Comparison of ENCODE assay signal across 10 cellular contexts in genomic region chr2:20353597-20353996, GRCh38. TPM values are rescaled to one million over a fixed set of nuclear protein-coding genes. Genes with fewer than 3 reads are reported as not detected.
DNase-seq lines count a peak whose midpoint lies in the region; ATAC-seq and TF ChIP-seq lines count a peak whose summit lies in the region.
"Had no signal": no experiment of that assay in that cellular context is flagged by ENCODE, and none has a peak within 500 bp of the region (broad histone marks: within the 10 kb centered on the region; RNA-seq: fewer than 3 reads in every experiment).

No MANE protein-coding gene starts in this region.

- TF ChIP-seq RAD21 in neural cell (conservative IDR thresholded peaks at IDR 0.05): no peak

- H3K27me3 ChIP-seq in neural cell (ENCODE audit: insufficient read depth, low read depth, low read length): no peaks in the 10 kb centered on the region
- H3K27me3 ChIP-seq: Peyer's patch had no signal

- in situ Hi-C loops in G401 (cut with HindIII; ENCODE audit: low sequenced_read_pairs): no loop called here

- H3K79me2 ChIP-seq in neural cell (replicated peaks; ENCODE audit: insufficient read depth, low read length): peaks cover 15% of the 10 kb centered on the region

- H3K4me3 ChIP-seq in neural cell (ENCODE audit: low read length): no peak overlapping the region
- H3K4me3 ChIP-seq: Peyer's patch had no signal

- H3K36me3 ChIP-seq in neural cell (ENCODE audit: insufficient read depth, low read length): no peaks in the 10 kb centered on the region
- H3K36me3 ChIP-seq: Peyer's patch had no signal

- H3F3A ChIP-seq in neural cell (ENCODE audit: insufficient read depth, low read length, poor library complexity, severe bottlenecking): peaks cover 8% of the 10 kb centered on the region

- H3K9me3 ChIP-seq in neural cell (ENCODE audit: low read length): no peaks in the 10 kb centered on the region
- H3K9me3 ChIP-seq: Peyer's patch had no signal

- no peak for TF ChIP-seq EP300 in neural cell (conservative IDR thresholded peaks at IDR 0.05; ENCODE audit: poor library complexity, severe bottlenecking)

- H3K9ac ChIP-seq in neural cell (ENCODE audit: low read length): no peak overlapping the region

- no peak overlapping the region for H3K4me2 ChIP-seq in neural cell (ENCODE audit: low read length)

- peaks cover 13% of the 10 kb centered on the region for H4K20me1 ChIP-seq in neural cell (ENCODE audit: insufficient read depth)

- DNase-seq in G401 (ENCODE audit: low spot score) (peak; percentile 20), NCI-H146 treated with DMSO at 0.1 percent for 48 hours (lab: John Stamatoyannopoulos, UW; ENCODE audit: unreplicated experiment) (peak; percentile 58), medulla oblongata (ENCODE audit: extremely low spot score) (no peak), SKM-1 treated with dmso at 0.1 percent for 144 hours (lab: John Stamatoyannopoulos, UW; ENCODE audit: unreplicated experiment) (no peak)
- DNase-seq: activated T-cell treated with anti-CD3 and anti-CD28 coated beads, Interleukin-2, amount 50 U/mL, for 48 hours; NCI-H1048; Peyer's patch had no signal

- H3K27ac ChIP-seq in VCaP: peak overlapping the region; percentile 100
- H3K27ac ChIP-seq in neural cell (ENCODE audit: low read length): peak overlapping the region; percentile 96
- H3K27ac ChIP-seq: Peyer's patch had no signal

- H2AFZ ChIP-seq in neural cell (ENCODE audit: low read depth, low read length): no peak overlapping the region

- no peak for TF ChIP-seq CTCF in VCaP (conservative IDR thresholded peaks at IDR 0.05)
- TF ChIP-seq CTCF in neural cell (IDR thresholded peaks at IDR 0.05; ENCODE audit: poor library complexity, severe bottlenecking): no peak

- no peak for ATAC-seq in SK-N-SH treated with all-trans-retinoic acid at 6 μM for 48 hours

- H3K9me2 ChIP-seq in neural cell (ENCODE audit: insufficient read depth, low read length): no peaks in the 10 kb centered on the region

TF ChIP-seq in neural cell, 6 proteins besides CTCF, POLR2A, EP300 and RAD21:
- TF ChIP-seq POLR2AphosphoS5 (IDR thresholded peaks at IDR 0.05) (no peak), REST (IDR thresholded peaks at IDR 0.05; ENCODE audit: borderline replicate concordance) (no peak), EZH2 (IDR thresholded peaks at IDR 0.05; ENCODE audit: borderline replicate concordance, insufficient read depth, low read length, poor library complexity, severe bottlenecking) (no peak), SMC3 (conservative IDR thresholded peaks at IDR 0.05; ENCODE audit: poor library complexity) (no peak), MXI1 (conservative IDR thresholded peaks at IDR 0.05; ENCODE audit: poor library complexity, severe bottlenecking) (no peak), TAF1 (IDR thresholded peaks at IDR 0.05; ENCODE audit: low read depth) (no peak)

TF ChIP-seq in SK-N-SH treated with all-trans-retinoic acid at 6 μM for 48 hours, 23 proteins besides CTCF, POLR2A, EP300 and RAD21:
- no peak for TF ChIP-seq ESRRG (CRISPR knock-in tag; IDR thresholded peaks at IDR 0.05)
- no peak for TF ChIP-seq RARB (CRISPR knock-in tag; IDR thresholded peaks at IDR 0.05)
- no peak for TF ChIP-seq PPARA (CRISPR knock-in tag; IDR thresholded peaks at IDR 0.05; ENCODE audit: borderline replicate concordance)
- no peak for TF ChIP-seq ZC3H10 (CRISPR knock-in tag; IDR thresholded peaks at IDR 0.05)
- no peak for TF ChIP-seq ZNF70 (CRISPR knock-in tag; IDR thresholded peaks at IDR 0.05)
- TF ChIP-seq CSRNP3 (CRISPR knock-in tag; IDR thresholded peaks at IDR 0.05): no peak
- TF ChIP-seq PATZ1 (CRISPR knock-in tag; IDR thresholded peaks at IDR 0.05; ENCODE audit: borderline replicate concordance): no peak
- no peak for TF ChIP-seq ISL1 (CRISPR knock-in tag; IDR thresholded peaks at IDR 0.05)
- no peak for TF ChIP-seq CSDC2 (CRISPR knock-in tag; IDR thresholded peaks at IDR 0.05)
- TF ChIP-seq GLIS3 (CRISPR knock-in tag; IDR thresholded peaks at IDR 0.05): no peak
- TF ChIP-seq ARNTL (CRISPR knock-in tag; IDR thresholded peaks at IDR 0.05; ENCODE audit: borderline replicate concordance, low read depth): no peak
- no peak for TF ChIP-seq ZFP3 (CRISPR knock-in tag; IDR thresholded peaks at IDR 0.05)
- TF ChIP-seq BACH2 (CRISPR knock-in tag; IDR thresholded peaks at IDR 0.05; ENCODE audit: borderline replicate concordance): no peak
- TF ChIP-seq SNAI2 (CRISPR knock-in tag; IDR thresholded peaks at IDR 0.05): no peak

RNA-seq across cellular contexts. Expression of gene PUM2, which starts 3.0 kb away (rescaled TPM):
- total RNA-seq in G401 (2014; rRNA removed; shearing (Covaris generic)): 34.8 and 48.3 TPM in 2 replicates
- polyA plus RNA-seq in neural cell: 36.1 and 37.0 TPM in 2 replicates
- 179 and 214 TPM in 2 replicates for polyA minus RNA-seq in neural cell

Comparison
In these comparisons a context has a peak if more than half of its experiments do, and no peak if none do; other contexts are left out.
1. DNase-seq: peak in G401 (single experiment) and NCI-H146 treated with DMSO at 0.1 percent for 48 hours (single experiment); none in medulla oblongata (single experiment) and SKM-1 treated with dmso at 0.1 percent for 144 hours (single experiment).